11 cellular contexts compared by ENCODE assay signal in the genomic region with DNA sequence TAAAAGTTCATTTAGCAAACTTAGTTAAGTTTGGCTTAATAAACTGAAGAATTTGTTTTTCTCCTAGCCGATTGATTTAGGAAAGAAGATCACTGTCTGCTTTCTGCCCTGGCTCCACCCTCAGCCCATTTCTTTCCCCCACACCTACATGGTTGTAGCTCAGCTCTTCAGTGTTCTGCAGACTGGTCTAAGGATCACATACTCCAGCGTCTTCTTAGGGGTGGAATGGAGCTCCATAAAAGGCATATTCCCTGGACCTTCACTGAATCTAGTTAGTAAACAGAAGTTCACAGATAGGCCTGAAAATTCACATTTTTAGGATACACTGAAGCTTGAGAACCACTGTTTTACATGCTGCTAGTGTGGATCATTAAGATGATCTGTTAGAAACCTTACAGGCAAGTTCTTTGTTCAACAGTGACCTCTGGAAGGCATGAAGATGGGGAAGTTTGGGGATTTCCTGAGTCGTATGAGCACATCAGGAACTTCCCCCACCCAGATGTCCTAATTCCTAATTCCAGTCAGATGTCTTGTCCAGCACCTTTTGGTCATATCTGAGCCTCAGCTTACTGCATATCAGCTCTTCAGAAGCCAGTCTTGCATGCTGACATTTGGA. TPM values are rescaled to one million over a fixed set of nuclear protein-coding genes. Genes with fewer than 3 reads are reported as not detected.
DNase-seq lines count a peak whose midpoint lies in the region; ATAC-seq, FAIRE-seq and TF ChIP-seq lines count a peak whose summit lies in the region.
"Had no signal": no experiment of that assay in that cellular context is flagged by ENCODE, and none has a peak within 500 bp of the region (broad histone marks: within the 10 kb centered on the region; RNA-seq: fewer than 3 reads in every experiment).

No MANE protein-coding gene starts in this region.

- no peaks in the 10 kb centered on the region for H3F3A ChIP-seq in MM.1S (ENCODE audit: insufficient read depth, low read length)

- no peak overlapping the region for H3K4me2 ChIP-seq in MM.1S (ENCODE audit: low read depth, low read length)

- H3K9me2 ChIP-seq in MM.1S (replicated peaks; ENCODE audit: insufficient read depth, low read length): no peaks in the 10 kb centered on the region

- H3K27me3 ChIP-seq in MM.1S (replicated peaks; ENCODE audit: insufficient read depth, low read length) (no peaks in the 10 kb centered on the region), H7 (ENCODE audit: control insufficient read depth, insufficient read depth, low read length) (no peaks in the 10 kb centered on the region)
- H3K27me3 ChIP-seq: heart right ventricle had no signal

- peak; percentile 92 for FAIRE-seq in GM18507 (lab: Jason Lieb, UNC)

- DNase-seq in GM18507 (ENCODE audit: extremely low spot score, insufficient read length, low read depth): no peak
- no peak for DNase-seq in MM.1S
- no peak for DNase-seq in mucosa of descending colon
- DNase-seq in DMS 273 (lab: John Stamatoyannopoulos, UW; ENCODE audit: unreplicated experiment): no peak
- no peak for DNase-seq in anterior cingulate cortex (lab: John Stamatoyannopoulos, UW)
- DNase-seq in GM13977 (ENCODE audit: low spot score): no peak
- no peak for DNase-seq in H7
- DNase-seq: heart right ventricle, NCI-H510A, WERI-Rb-1 had no signal

- H3K36me3 ChIP-seq in MM.1S (replicated peaks; ENCODE audit: insufficient read depth, low read length) (no peaks in the 10 kb centered on the region), mucosa of descending colon (ENCODE audit: low read depth) (no peaks in the 10 kb centered on the region), H7 (replicated peaks; ENCODE audit: control insufficient read depth, insufficient read depth, low read length) (no peaks in the 10 kb centered on the region)
- H3K36me3 ChIP-seq: WERI-Rb-1 had no signal

- no peak overlapping the region for H3K4me3 ChIP-seq in MM.1S (ENCODE audit: low read length)
- H3K4me3 ChIP-seq in mucosa of descending colon: no peak overlapping the region
- H3K4me3 ChIP-seq in H7 (ENCODE audit: insufficient read depth, low read depth, low read length): no peak overlapping the region
- H3K4me3 ChIP-seq: heart right ventricle had no signal

- no peaks in the 10 kb centered on the region for H3K79me2 ChIP-seq in MM.1S (ENCODE audit: low read length)

- H3K27ac ChIP-seq in MM.1S (ENCODE audit: low read length): no peak overlapping the region
- H3K27ac ChIP-seq: WERI-Rb-1 had no signal

- no peak overlapping the region for H3K9ac ChIP-seq in MM.1S (ENCODE audit: low read length)

- TF ChIP-seq CTCF in MM.1S (IDR thresholded peaks at IDR 0.05; ENCODE audit: low read length) (no peak), mucosa of descending colon (IDR thresholded peaks at IDR 0.05) (no peak), GM13977 (IDR thresholded peaks at IDR 0.05; ENCODE audit: extremely low read depth, insufficient read depth, missing control alignments) (no peak)

- H3K4me1 ChIP-seq in MM.1S (ENCODE audit: low read length): peaks cover 9% of the 10 kb centered on the region; the same call in 1 of the 2 replicates
- H3K4me1 ChIP-seq in mucosa of descending colon (ENCODE audit: low read depth): no peaks in the 10 kb centered on the region

- ATAC-seq in GM21529 (IDR thresholded peaks at IDR 0.05; ENCODE audit: unreplicated experiment): peak; percentile 51
- ATAC-seq in mucosa of descending colon: peak; percentile 61

- in situ Hi-C loops in GM13977 (cut with MboI; ENCODE audit: low pct_unique_long_range_greater_than_20kb, low sequenced_read_pairs, unreplicated experiment): no loop called here

- H2AFZ ChIP-seq in MM.1S (ENCODE audit: low read length): peak overlapping the region; percentile 25; the same call in 1 of the 2 replicates

- intact Hi-C loops in mucosa of descending colon (cut with DNase I, micrococcal nuclease): no loop called here

- H3K9me3 ChIP-seq in MM.1S (replicated peaks; ENCODE audit: insufficient read depth, low read length): no peaks in the 10 kb centered on the region
- no peaks in the 10 kb centered on the region for H3K9me3 ChIP-seq in mucosa of descending colon
- H3K9me3 ChIP-seq: heart right ventricle had no signal

- H4K20me1 ChIP-seq in MM.1S (ENCODE audit: insufficient read depth, low read length): no peaks in the 10 kb centered on the region

RNA-seq across cellular contexts. Expression of gene PIWIL4, which starts 16.8 kb away (rescaled TPM):
- total RNA-seq in mucosa of descending colon: 10 to 100 TPM in 1 of 3 donors, 1 to 10 TPM in 2; 5.0 to 11.5 (median 5.9) TPM
- total RNA-seq in H7 (2014; rRNA removed; shearing (Covaris generic)): 1.1 and 1.2 TPM in 2 replicates

RNA-seq across cellular contexts. Expression of gene FUT4, which starts 40.3 kb away (rescaled TPM):
- total RNA-seq in mucosa of descending colon: 10 to 100 TPM; 13.9 to 23.5 (median 21.9) TPM
- 7.5 and 8.6 TPM in 2 replicates for total RNA-seq in H7 (2014; rRNA removed; shearing (Covaris generic))
